In genomic region chr14:24785698-24786097, GRCh38 we compare ENCODE assay signal across 9 cellular contexts.
"Had no signal": no experiment of that assay in that cellular context is flagged by ENCODE, and none has a peak within 500 bp of the region (broad histone marks: within the 10 kb centered on the region; RNA-seq: fewer than 3 reads in every experiment).

No MANE protein-coding gene starts in this region.

- H3K4me2 ChIP-seq: GM23338 had no signal

- DNase-seq: H9, HCEC 1CT, IMR-90, KG1 had no signal

- H3K27ac ChIP-seq: HL-60 had no signal

- H2AFZ ChIP-seq: GM23338 had no signal

- H3K27ac Mint-ChIP-seq: GM23338, H9 had no signal

- ATAC-seq: GM23338, K562 had no signal

- FAIRE-seq: H1, H54, K562 had no signal

- H3K9me3 Mint-ChIP-seq: GM23338, H9 had no signal

- H3K4me3 Mint-ChIP-seq: GM23338, H9 had no signal

- H3K4me3 ChIP-seq: GM23338, K562 had no signal

- H3K4me1 Mint-ChIP-seq: GM23338, H9 had no signal
